7 cellular contexts compared by ENCODE assay signal in genomic region chr16:1086443-1086842, GRCh38. TPM values are rescaled to one million over a fixed set of nuclear protein-coding genes. Genes with fewer than 3 reads are reported as not detected.
"Had no signal": no experiment of that assay in that cellular context is flagged by ENCODE, and none has a peak within 500 bp of the region (broad histone marks: within the 10 kb centered on the region; RNA-seq: fewer than 3 reads in every experiment).

No MANE protein-coding gene starts in this region.

RNA-seq across cellular contexts. Expression of gene C1QTNF8, which starts 9.6 kb away (rescaled TPM):
- total RNA-seq: GM23338, H1, H7, HFFc6, HT1080, IMR-90, K562 had no signal
- polyA plus RNA-seq: GM23338, H1, IMR-90, K562 had no signal

RNA-seq across cellular contexts. Expression of gene SSTR5, which starts 13.9 kb away (rescaled TPM):
- total RNA-seq: HFFc6, HT1080, IMR-90, K562 had no signal
- polyA plus RNA-seq: IMR-90, K562 had no signal
